Comparison of ENCODE assay signal across 8 cellular contexts in the genomic region with DNA sequence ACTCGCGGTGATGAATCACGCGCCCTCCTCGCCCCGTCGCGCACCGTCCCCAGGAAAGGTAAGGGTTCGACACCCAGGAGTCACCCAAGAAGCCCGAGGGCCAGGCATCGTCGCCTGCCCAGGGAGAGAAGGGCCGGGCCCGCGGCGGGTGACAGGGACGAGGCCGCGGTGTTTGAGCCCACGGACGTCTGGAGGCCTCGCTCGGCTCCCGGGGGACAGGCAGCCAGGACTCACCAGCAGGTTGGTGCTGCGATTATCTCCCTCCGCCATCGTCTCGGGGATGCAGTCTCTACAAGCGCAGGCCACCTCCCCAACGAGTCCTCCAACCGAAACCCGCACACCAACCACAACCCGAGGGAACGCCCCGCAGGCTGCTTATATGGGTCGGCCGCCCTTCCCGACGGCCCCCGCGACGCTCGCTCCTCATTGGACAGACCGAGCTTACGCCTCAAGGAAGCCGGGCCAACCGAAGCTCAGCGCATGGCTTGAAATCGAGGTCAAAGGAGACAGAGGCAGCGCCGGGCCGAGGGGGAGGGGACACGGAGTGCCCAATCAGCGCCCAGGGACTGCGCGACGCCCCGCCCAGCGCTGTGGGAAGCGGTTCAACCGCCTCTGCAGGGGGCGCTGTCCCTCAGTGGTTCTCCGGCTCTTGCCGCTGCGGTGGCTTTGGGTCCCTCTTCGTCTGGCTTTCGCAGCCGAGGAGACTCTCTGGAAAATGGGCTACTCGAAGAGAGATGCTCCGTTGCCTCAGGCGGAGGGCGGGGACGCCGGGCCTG.
A peak's percentile ranks its signal among the peaks of the same experiment; 100 is the strongest.
DNase-seq lines count a peak whose midpoint lies in the region; ATAC-seq and TF ChIP-seq lines count a peak whose summit lies in the region.

ARL6IP1 (minus strand) TSS at position 353 of the 776 bp plus-strand sequence; CDS start at position 270, 83 bp downstream.

- peak; percentile 98 for TF ChIP-seq CTCF in AG04449 (IDR thresholded peaks at IDR 0.05; ENCODE audit: insufficient read depth, low read length, missing control alignments)
- peak; percentile 79 for TF ChIP-seq CTCF in WI38 (IDR thresholded peaks at IDR 0.05; ENCODE audit: low read depth, low read length)
- TF ChIP-seq CTCF in cardiac fibroblast (IDR thresholded peaks at IDR 0.05; ENCODE audit: low read depth, low read length), result peak; percentile 86

- H3K4me3 ChIP-seq in AG04449 (ENCODE audit: low read depth, low read length), result peak within 1 kb of the TSS; percentile 90
- peak within 1 kb of the TSS; percentile 91 for H3K4me3 ChIP-seq in WI38 (ENCODE audit: low read depth, low read length)
- H3K4me3 ChIP-seq in cardiac fibroblast (replicated peaks in 1 of 2; ENCODE audit: low read depth in 2 of 2, low read length in 2 of 2), result peak within 1 kb of the TSS; percentile 93 to 97

- POLR2A ChIA-PET in AG04449 (lab: Yijun Ruan, JAX), result interaction anchor here (0.6 to 4.6 kb wide), 10 partner anchors 9 to 1442 kb away, joined by 3 to 99 read pairs (median 6); partner anchors contain the start of gene RPS15A

- ATAC-seq in GM18870 (IDR thresholded peaks at IDR 0.05; ENCODE audit: unreplicated experiment) (peak; percentile 94), HG03139 (IDR thresholded peaks at IDR 0.05; ENCODE audit: unreplicated experiment) (peak; percentile 89)

- CTCF ChIA-PET in AG04449 (lab: Yijun Ruan, JAX), result interaction anchor here (0.6 to 7.5 kb wide), 31 partner anchors 10 to 1500 kb away, joined by 3 to 90 read pairs (median 4); partner anchors contain the start of genes RPS15A and TMC7

- peak; percentile 96 for DNase-seq in AG04449 (ENCODE audit: low read depth, low spot score)
- DNase-seq in NCI-H2227 (lab: John Stamatoyannopoulos, UW; ENCODE audit: unreplicated experiment), result peak; percentile 100
- DNase-seq in cardiac fibroblast (ENCODE audit: low read depth in 2 of 2), result peak; percentile 100
- DNase-seq in iPS-NIHi7 (ENCODE audit: extremely low spot score), result peak; percentile 99
- peak; percentile 99 for DNase-seq in smooth muscle cell of the brain vasculature (ENCODE audit: low read depth, low spot score)

Comparison
In these comparisons a context has a peak if more than half of its experiments do, and no peak if none do; other contexts are left out.
1. Peak in every context shown above with its lines: DNase-seq, ATAC-seq and H3K4me3 ChIP-seq.